ENCODE assay signal across 1 cellular context in the genomic region with DNA sequence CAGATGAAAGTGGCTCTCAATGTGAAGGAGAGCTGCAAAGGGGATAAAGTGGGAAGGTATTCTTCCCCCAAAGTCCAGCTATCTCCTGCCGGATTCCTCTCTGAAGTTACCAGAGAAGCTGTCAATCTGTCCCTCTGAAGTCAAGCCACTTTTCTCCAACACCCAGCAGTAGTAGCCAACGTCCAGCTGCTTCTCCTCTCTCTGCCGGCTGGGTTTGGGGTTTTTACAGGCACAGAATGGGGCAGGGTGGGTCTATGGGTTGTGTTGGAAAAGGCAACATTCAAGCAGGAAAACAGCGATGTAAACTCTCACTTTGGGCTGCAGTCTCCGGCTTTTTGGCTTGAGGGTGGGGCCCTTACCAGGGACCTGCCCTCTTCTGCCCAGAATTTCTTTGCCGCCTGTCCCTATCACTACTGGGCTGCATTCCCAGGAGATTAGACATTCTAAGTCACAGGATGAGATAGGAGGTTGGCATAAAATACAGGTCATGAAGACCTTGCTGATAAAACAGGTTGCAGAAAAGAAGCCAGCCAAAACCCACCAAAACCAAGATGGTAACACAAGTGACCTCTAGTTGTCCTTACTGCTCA.
TF ChIP-seq lines count a peak whose summit lies in the region.

No MANE protein-coding gene starts in this region.

TF ChIP-seq in IMR-90, 13 proteins besides CTCF, POLR2A, EP300 and RAD21:
- TF ChIP-seq, protein P1, sequence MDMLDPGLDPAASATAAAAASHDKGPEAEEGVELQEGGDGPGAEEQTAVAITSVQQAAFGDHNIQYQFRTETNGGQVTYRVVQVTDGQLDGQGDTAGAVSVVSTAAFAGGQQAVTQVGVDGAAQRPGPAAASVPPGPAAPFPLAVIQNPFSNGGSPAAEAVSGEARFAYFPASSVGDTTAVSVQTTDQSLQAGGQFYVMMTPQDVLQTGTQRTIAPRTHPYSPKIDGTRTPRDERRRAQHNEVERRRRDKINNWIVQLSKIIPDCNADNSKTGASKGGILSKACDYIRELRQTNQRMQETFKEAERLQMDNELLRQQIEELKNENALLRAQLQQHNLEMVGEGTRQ (IDR thresholded peaks at IDR 0.05; ENCODE audit: low read depth, low read length): no peak
- TF ChIP-seq MAFK (IDR thresholded peaks at IDR 0.05; ENCODE audit: low read depth, low read length): no peak
- TF ChIP-seq CEBPB (IDR thresholded peaks at IDR 0.05; ENCODE audit: low read depth, low read length): no peak
- TF ChIP-seq CHD1 (IDR thresholded peaks at IDR 0.05; ENCODE audit: low read depth, low read length): no peak
- TF ChIP-seq, protein P2, sequence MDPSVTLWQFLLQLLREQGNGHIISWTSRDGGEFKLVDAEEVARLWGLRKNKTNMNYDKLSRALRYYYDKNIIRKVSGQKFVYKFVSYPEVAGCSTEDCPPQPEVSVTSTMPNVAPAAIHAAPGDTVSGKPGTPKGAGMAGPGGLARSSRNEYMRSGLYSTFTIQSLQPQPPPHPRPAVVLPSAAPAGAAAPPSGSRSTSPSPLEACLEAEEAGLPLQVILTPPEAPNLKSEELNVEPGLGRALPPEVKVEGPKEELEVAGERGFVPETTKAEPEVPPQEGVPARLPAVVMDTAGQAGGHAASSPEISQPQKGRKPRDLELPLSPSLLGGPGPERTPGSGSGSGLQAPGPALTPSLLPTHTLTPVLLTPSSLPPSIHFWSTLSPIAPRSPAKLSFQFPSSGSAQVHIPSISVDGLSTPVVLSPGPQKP (IDR thresholded peaks at IDR 0.05; ENCODE audit: borderline replicate concordance, low read depth, low read length): no peak
